ENCODE assay signal across 17 cellular contexts in genomic region chr11:106344392-106344791, GRCh38.
DNase-seq lines count a peak whose midpoint lies in the region; ATAC-seq and TF ChIP-seq lines count a peak whose summit lies in the region.
"Had no signal": no experiment of that assay in that cellular context is flagged by ENCODE, and none has a peak within 500 bp of the region (broad histone marks: within the 10 kb centered on the region; RNA-seq: fewer than 3 reads in every experiment).

No MANE protein-coding gene starts in this region.

- H3K9me3 ChIP-seq in PC-3 (ENCODE audit: low read length) (no peaks in the 10 kb centered on the region), ovary (no peaks in the 10 kb centered on the region), transverse colon (no peaks in the 10 kb centered on the region)
- H3K9me3 ChIP-seq: upper lobe of right lung had no signal

- H3K27ac ChIP-seq in PC-3 (ENCODE audit: low read length) = no peak overlapping the region
- peak overlapping the region in 49 of 59 donors; percentile 0 to 81 (median 62) for H3K27ac ChIP-seq in dorsolateral prefrontal cortex
- H3K27ac ChIP-seq in ovary = no peak overlapping the region
- no peak overlapping the region for H3K27ac ChIP-seq in transverse colon
- H3K27ac ChIP-seq: upper lobe of right lung had no signal

- H3K4me1 ChIP-seq in PC-3 (ENCODE audit: insufficient read depth, low read length) (no peaks in the 10 kb centered on the region), ovary (ENCODE audit: insufficient read depth) (no peaks in the 10 kb centered on the region), transverse colon (no peaks in the 10 kb centered on the region)
- H3K4me1 ChIP-seq: upper lobe of right lung had no signal

- no peaks in the 10 kb centered on the region for H3K27me3 Mint-ChIP-seq in mesothelial cell of epicardium (ENCODE audit: low read depth)
- H3K27me3 Mint-ChIP-seq: activated T-helper 17 cell treated with anti-CD3 and anti-CD28 coated beads, Interleukin-2, amount 50 U/mL, for 72 hours; IgD-negative memory B cell had no signal

- H3K79me2 ChIP-seq in PC-3 (ENCODE audit: low read length) = no peaks in the 10 kb centered on the region

- peaks cover 14% of the 10 kb centered on the region for H3K9me3 Mint-ChIP-seq in mesothelial cell of epicardium

- TF ChIP-seq CTCF in PC-3 (conservative IDR thresholded peaks at IDR 0.05; ENCODE audit: low read depth, low read length) (no peak), dorsolateral prefrontal cortex (IDR thresholded peaks at IDR 0.05 in 54 of 56, conservative IDR thresholded peaks at IDR 0.05 in 2 of 56; ENCODE audit: low read depth in 1 of 56, partially characterized antibody in 56 of 56) (no peak), mesothelial cell of epicardium (IDR thresholded peaks at IDR 0.05; ENCODE audit: unreplicated experiment) (no peak), ovary (IDR thresholded peaks at IDR 0.05) (no peak), transverse colon (IDR thresholded peaks at IDR 0.05) (no peak)

- BruUV-seq in PC-3 (replicated peaks; lab: Mats Ljungman, UMichigan) = no TSS peak

- POLR2A ChIA-PET in PC-3 (lab: Charles Lee; ENCODE audit: unreplicated experiment) = no interaction called here

- H3K4me2 ChIP-seq in PC-3 (ENCODE audit: low read length) = no peak overlapping the region

- H3K27me3 ChIP-seq in PC-3 (ENCODE audit: low read length) (no peaks in the 10 kb centered on the region), dorsolateral prefrontal cortex (no peaks in the 10 kb centered on the region), ovary (no peaks in the 10 kb centered on the region), transverse colon (no peaks in the 10 kb centered on the region)
- H3K27me3 ChIP-seq: upper lobe of right lung had no signal

- in situ Hi-C loops in transverse colon (cut with MboI; ENCODE audit: low pct_ligation_motif_present in 1 of 4, low pct_unique_long_range_greater_than_20kb in 1 of 4, low sequenced_read_pairs in 3 of 4) = no loop called here

- no peaks in the 10 kb centered on the region for H3F3A ChIP-seq in PC-3 (ENCODE audit: low read length, unreplicated experiment)

- 0 out of 2 replicates have a peak overlapping the region, but pooled peaks have one; percentile 25 for H2AFZ ChIP-seq in PC-3 (ENCODE audit: low read length)

- no peaks in the 10 kb centered on the region for H4K20me1 ChIP-seq in PC-3 (ENCODE audit: low read length)

- intact Hi-C loops in PC-3 (cut with micrococcal nuclease) (no loop called here), dorsolateral prefrontal cortex (cut with DNase I) (no loop called here), ovary (cut with DNase I) (no loop called here), transverse colon (cut with DNase I; ENCODE audit: low total_unique reads) (no loop called here)

- no peaks in the 10 kb centered on the region for H3K9me2 ChIP-seq in PC-3 (replicated peaks; ENCODE audit: low read length)

- CTCF ChIA-PET in PC-3 (lab: Charles Lee) = no interaction called here

- H3K9ac ChIP-seq in PC-3 (ENCODE audit: low read length) = no peak overlapping the region

- peaks cover 13% of the 10 kb centered on the region for H3K4me1 Mint-ChIP-seq in mesothelial cell of epicardium
- H3K4me1 Mint-ChIP-seq: activated T-helper 17 cell treated with anti-CD3 and anti-CD28 coated beads, Interleukin-2, amount 50 U/mL, for 72 hours; IgD-negative memory B cell had no signal

- H3K27ac Mint-ChIP-seq in mesothelial cell of epicardium = peak overlapping the region; percentile 30
- H3K27ac Mint-ChIP-seq: activated T-helper 17 cell treated with anti-CD3 and anti-CD28 coated beads, Interleukin-2, amount 50 U/mL, for 72 hours; IgD-negative memory B cell had no signal

- peak; percentile 51 for DNase-seq in AG08395 (ENCODE audit: low spot score)
- no peak for DNase-seq in PC-3
- no peak for DNase-seq in dorsolateral prefrontal cortex
- no peak for DNase-seq in mesothelial cell of epicardium (ENCODE audit: low spot score in 2 of 2, unreplicated experiment in 2 of 2)
- no peak for DNase-seq in ovary
- DNase-seq in occipital lobe (lab: John Stamatoyannopoulos, UW) = no peak
- DNase-seq in T-helper 9 cell = no peak
- DNase-seq in transverse colon = no peak
- DNase-seq: amniotic stem cell, midbrain, NCI-H1092 treated with DMSO at 0.1 percent for 48 hours, NCI-H2107, NCI-H748 treated with DMSO at 0.1 percent for 48 hours, SW 1271, upper lobe of right lung had no signal

- ATAC-seq in PC-3 = peak; percentile 33; the same call in 1 of the 2 replicates
- ATAC-seq: activated T-helper 17 cell treated with anti-CD3 and anti-CD28 coated beads, Interleukin-2, amount 50 U/mL, for 72 hours; upper lobe of right lung had no signal

- H3K36me3 ChIP-seq in PC-3 (ENCODE audit: low read depth, low read length) (no peaks in the 10 kb centered on the region), ovary (no peaks in the 10 kb centered on the region), transverse colon (no peaks in the 10 kb centered on the region)
- H3K36me3 ChIP-seq: upper lobe of right lung had no signal

- no peak overlapping the region for H3K4me3 Mint-ChIP-seq in mesothelial cell of epicardium
- H3K4me3 Mint-ChIP-seq: activated T-helper 17 cell treated with anti-CD3 and anti-CD28 coated beads, Interleukin-2, amount 50 U/mL, for 72 hours; IgD-negative memory B cell had no signal

- no peaks in the 10 kb centered on the region for H3K36me3 Mint-ChIP-seq in mesothelial cell of epicardium
- H3K36me3 Mint-ChIP-seq: IgD-negative memory B cell had no signal

- no peak for TF ChIP-seq POLR2A in ovary (IDR thresholded peaks at IDR 0.05)
- no peak for TF ChIP-seq POLR2A in transverse colon (IDR thresholded peaks at IDR 0.05)

- TF ChIP-seq EP300 in ovary (IDR thresholded peaks at IDR 0.05) = no peak
- TF ChIP-seq EP300 in transverse colon (IDR thresholded peaks at IDR 0.05; ENCODE audit: low read depth) = no peak

- 31 to 37% (median 37%) methylated on average over 2 of the region's 2 CpGs for WGBS in ovary, 3 donors
- 17 to 49% methylated on average over 2 of the region's 2 CpGs for WGBS in transverse colon (ENCODE audit: low coverage in 1 of 2), 2 donors

- H3K4me3 ChIP-seq in PC-3 (ENCODE audit: low read length) (no peak overlapping the region), dorsolateral prefrontal cortex (no peak overlapping the region), ovary (no peak overlapping the region), transverse colon (no peak overlapping the region)
- H3K4me3 ChIP-seq: upper lobe of right lung had no signal

Comparison
In these comparisons a context has a peak if more than half of its experiments do, and no peak if none do; other contexts are left out.
1. H3K27ac ChIP-seq: peak in dorsolateral prefrontal cortex (49 of 59); none in PC-3 (single experiment), ovary (0 of 2) and transverse colon (0 of 4).